ENCODE assay signal across 28 cellular contexts in the genomic region with DNA sequence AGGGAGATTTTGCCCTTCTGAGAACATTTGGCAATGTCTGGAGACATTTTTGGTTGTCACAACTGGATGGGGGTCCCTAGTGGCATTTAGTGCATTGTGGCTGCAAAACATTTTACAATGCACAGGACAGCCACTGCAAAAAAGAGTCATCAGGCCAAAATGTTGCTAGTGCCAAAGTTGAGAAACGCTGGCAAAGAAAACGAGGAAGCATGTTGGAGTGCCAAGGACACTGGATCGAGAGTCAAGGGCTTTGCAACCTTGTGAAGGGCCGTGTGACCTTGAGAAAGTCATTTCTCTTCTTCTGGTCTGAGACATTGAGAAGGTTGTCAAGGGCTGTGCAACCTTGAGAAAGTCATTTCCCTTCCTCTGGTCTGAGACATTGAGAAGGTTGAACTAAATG. TPM values are rescaled to one million over a fixed set of nuclear protein-coding genes. Genes with fewer than 3 reads are reported as not detected.
A peak's percentile ranks its signal among the peaks of the same experiment; 100 is the strongest.
DNase-seq lines count a peak whose midpoint lies in the region; ATAC-seq, FAIRE-seq and TF ChIP-seq lines count a peak whose summit lies in the region.
"Had no signal": no experiment of that assay in that cellular context is flagged by ENCODE, and none has a peak within 500 bp of the region (broad histone marks: within the 10 kb centered on the region; RNA-seq: fewer than 3 reads in every experiment).

No MANE protein-coding gene starts in this region.

- POLR2A ChIA-PET in OCI-LY7 (lab: Charles Lee), result no interaction called here

- no peak for DNase-seq in left ventricle myocardium inferior
- no peak for DNase-seq in left ventricle myocardium superior
- no peak for DNase-seq in bronchial epithelial cell (ENCODE audit: low read depth)
- no peak for DNase-seq in OCI-LY7 (ENCODE audit: low spot score)
- no peak for DNase-seq in NCI-H1436 treated with DMSO at 0.1 percent for 48 hours (lab: John Stamatoyannopoulos, UW)
- DNase-seq: AML-193; CD4-positive, alpha-beta memory T cell; CD4-positive, CD25-positive, alpha-beta regulatory T cell; CD8-positive, alpha-beta memory T cell; DMS 273 treated with DMSO at 0.1 percent for 48 hours; DMS153; DMS79; DND-41; EL; GDM1 had no signal

- no TSS peak for BruUV-seq in OCI-LY7 (replicated peaks; lab: Mats Ljungman, UMichigan)

- no peaks in the 10 kb centered on the region for H3K9me2 ChIP-seq in OCI-LY7 (ENCODE audit: insufficient read depth, low read length)

- no peaks in the 10 kb centered on the region for H3K79me2 ChIP-seq in OCI-LY7 (ENCODE audit: insufficient read depth, low read depth, low read length)

- H3K9me3 ChIP-seq in left ventricle myocardium inferior (replicated peaks) (no peaks in the 10 kb centered on the region), OCI-LY7 (ENCODE audit: low read length) (no peaks in the 10 kb centered on the region)
- H3K9me3 ChIP-seq: A549; BLaER1 treated with 17β-estradiol and CSF1 and Interleukin-3, amounts not matched to agents 10 nM and 100 nM had no signal

- ATAC-seq in left ventricle myocardium superior, result no peak
- ATAC-seq in HG03039 (IDR thresholded peaks at IDR 0.05; ENCODE audit: unreplicated experiment), result no peak
- ATAC-seq: A549, GM12878 had no signal

- H3K4me2 ChIP-seq in OCI-LY7 (ENCODE audit: low read length), result no peak overlapping the region
- H3K4me2 ChIP-seq: A549; BLaER1 treated with 17β-estradiol and CSF1 and Interleukin-3, amounts not matched to agents 10 nM and 100 nM had no signal

- peak overlapping the region; percentile 74 for H3K27ac ChIP-seq in left ventricle myocardium inferior (replicated peaks)
- peak overlapping the region; percentile 75; the same call in 1 of the 2 replicates for H3K27ac ChIP-seq in C4-2B
- peak overlapping the region; percentile 94 for H3K27ac ChIP-seq in VCaP
- no peak overlapping the region for H3K27ac ChIP-seq in OCI-LY7 (ENCODE audit: low read depth, low read length, poor library complexity, severe bottlenecking)
- H3K27ac ChIP-seq: 22Rv1; A549; BLaER1 treated with 17β-estradiol and CSF1 and Interleukin-3, amounts not matched to agents 10 nM and 100 nM had no signal

- H3K36me3 ChIP-seq in left ventricle myocardium inferior (peaks cover under 1% of the 10 kb centered on the region), bronchial epithelial cell (ENCODE audit: control insufficient read depth, insufficient read depth, low read length) (no peaks in the 10 kb centered on the region), OCI-LY7 (ENCODE audit: insufficient read depth, low read length) (no peaks in the 10 kb centered on the region)
- H3K36me3 ChIP-seq: BLaER1 treated with 17β-estradiol and CSF1 and Interleukin-3, amounts not matched to agents 10 nM and 100 nM had no signal

- H4K20me1 ChIP-seq in OCI-LY7 (ENCODE audit: insufficient read depth, low read length), result no peaks in the 10 kb centered on the region
- H4K20me1 ChIP-seq: BLaER1 treated with 17β-estradiol and CSF1 and Interleukin-3, amounts not matched to agents 10 nM and 100 nM had no signal

- H3K27me3 ChIP-seq in left ventricle myocardium inferior (ENCODE audit: low read depth) (no peaks in the 10 kb centered on the region), bronchial epithelial cell (ENCODE audit: control insufficient read depth, insufficient read depth, low read length) (no peaks in the 10 kb centered on the region)
- H3K27me3 ChIP-seq: BLaER1 treated with 17β-estradiol and CSF1 and Interleukin-3, amounts not matched to agents 10 nM and 100 nM had no signal

- H2AFZ ChIP-seq in OCI-LY7 (ENCODE audit: low read length), result no peak overlapping the region

- peak; percentile 23 for FAIRE-seq in bronchial epithelial cell (lab: Jason Lieb, UNC)
- FAIRE-seq: A549, GM12878, GM12892, GM18507 had no signal

- TF ChIP-seq CTCF in left ventricle myocardium inferior (IDR thresholded peaks at IDR 0.05; ENCODE audit: borderline replicate concordance) (no peak), C4-2B (conservative IDR thresholded peaks at IDR 0.05) (no peak), VCaP (conservative IDR thresholded peaks at IDR 0.05) (no peak), bronchial epithelial cell (IDR thresholded peaks at IDR 0.05; ENCODE audit: insufficient read depth, low read length, severe bottlenecking) (no peak), OCI-LY7 (conservative IDR thresholded peaks at IDR 0.05; ENCODE audit: low read length) (no peak)

- intact Hi-C loops in left ventricle myocardium inferior (cut with micrococcal nuclease) (no loop called here), left ventricle myocardium superior (cut with micrococcal nuclease) (no loop called here), OCI-LY7 (cut with micrococcal nuclease; ENCODE audit: unreplicated experiment) (no loop called here)

- CTCF ChIA-PET in OCI-LY7 (lab: Charles Lee; ENCODE audit: unreplicated experiment), result no interaction called here

- no peak overlapping the region for H3K4me3 ChIP-seq in left ventricle myocardium inferior
- H3K4me3 ChIP-seq in bronchial epithelial cell (ENCODE audit: low read depth, low read length), result no peak overlapping the region
- no peak overlapping the region for H3K4me3 ChIP-seq in OCI-LY7 (ENCODE audit: low read depth, low read length, poor library complexity, severe bottlenecking)
- H3K4me3 ChIP-seq: A549; BLaER1 treated with 17β-estradiol and CSF1 and Interleukin-3, amounts not matched to agents 10 nM and 100 nM; GM12878 had no signal

- H3K4me1 ChIP-seq in left ventricle myocardium inferior (peaks cover 22% of the 10 kb centered on the region), OCI-LY7 (ENCODE audit: insufficient read depth, low read length, poor library complexity, severe bottlenecking) (no peaks in the 10 kb centered on the region)
- H3K4me1 ChIP-seq: A549; BLaER1 treated with 17β-estradiol and CSF1 and Interleukin-3, amounts not matched to agents 10 nM and 100 nM had no signal

RNA-seq across cellular contexts. Expression of gene FRRS1L, which starts 45.7 kb away (rescaled TPM):
- 2.5 TPM for total RNA-seq in left ventricle myocardium inferior
- total RNA-seq in left ventricle myocardium superior, result 2.2 TPM
- under 0.01 TPM in 1 of 2 replicates, not detected in the other for total RNA-seq in bronchial epithelial cell
- not detected in 2 replicates for total RNA-seq in OCI-LY7 (2014; rRNA removed; shearing (Covaris generic))
- total RNA-seq in OCI-LY7 (2022), result not detected in 2 replicates
- total RNA-seq: A172; B cell; CD4-positive, alpha-beta memory T cell; CD4-positive, CD25-positive, alpha-beta regulatory T cell; CD8-positive, alpha-beta memory T cell; Daoy; G401; GM12878 had no signal
